ENCODE assay signal across 8 cellular contexts in the genomic region with DNA sequence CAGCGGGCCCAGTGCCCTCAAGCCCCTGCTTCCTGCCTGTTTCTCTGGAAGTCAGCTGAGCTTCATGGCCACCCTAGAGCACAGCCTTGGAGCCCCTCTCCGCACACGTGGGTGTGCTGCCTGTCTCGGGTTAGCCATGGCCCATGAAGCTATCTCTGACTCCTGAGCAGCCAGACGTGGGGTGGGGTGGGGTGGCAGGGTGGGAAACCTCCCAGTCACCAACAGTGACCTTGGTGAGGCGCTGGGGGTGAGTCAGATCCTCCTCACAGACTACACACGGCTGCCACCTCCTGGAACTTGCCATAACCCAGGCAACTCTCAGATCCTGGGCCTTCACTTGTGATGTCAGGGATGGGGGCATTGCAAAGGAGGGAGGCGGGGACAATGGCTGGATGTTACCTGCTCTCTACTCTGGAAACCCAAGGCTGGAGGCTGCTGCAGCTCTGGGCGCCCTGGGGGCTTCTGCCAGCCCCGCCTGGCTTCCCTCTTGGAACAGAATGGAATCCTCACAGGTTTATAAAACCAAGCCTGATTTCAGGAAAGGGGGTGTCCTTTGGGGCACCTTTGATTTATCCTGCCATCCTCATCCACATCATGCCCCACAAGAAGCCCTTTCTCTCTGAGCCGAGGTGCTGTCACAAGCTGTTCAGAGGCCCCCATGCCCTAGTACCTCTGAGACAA.
A peak's percentile ranks its signal among the peaks of the same experiment; 100 is the strongest.
DNase-seq lines count a peak whose midpoint lies in the region; ATAC-seq and TF ChIP-seq lines count a peak whose summit lies in the region.

No MANE protein-coding gene starts in this region.

- peak; percentile 5 for DNase-seq in NCI-H2196 (lab: John Stamatoyannopoulos, UW; ENCODE audit: unreplicated experiment)
- DNase-seq in NCI-H2196 treated with DMSO at 0.1 percent for 48 hours (lab: John Stamatoyannopoulos, UW; ENCODE audit: unreplicated experiment): no peak
- DNase-seq in LoVo (ENCODE audit: low spot score): peak; percentile 5
- peak; percentile 64 for DNase-seq in amniotic stem cell (lab: John Stamatoyannopoulos, UW)
- peak; percentile 68 for DNase-seq in iPS DF 6.9 (ENCODE audit: low read depth, low spot score)
- DNase-seq in stomach: peak; percentile 74
- DNase-seq in NOMO-1 (lab: John Stamatoyannopoulos, UW; ENCODE audit: unreplicated experiment in 2 of 2): no peak

- TF ChIP-seq CTCF in stomach (IDR thresholded peaks at IDR 0.05): peak in 5 of 7 experiments; percentile 8 to 52 (median 30)

- H3K27ac ChIP-seq in iPS DF 6.9 (ENCODE audit: low read length): no peak overlapping the region
- H3K27ac ChIP-seq in stomach: no peak overlapping the region

- H3K4me3 ChIP-seq in iPS DF 6.9 (ENCODE audit: low read length) (no peak overlapping the region), stomach (no peak overlapping the region)

- no peaks in the 10 kb centered on the region for H3K9me3 ChIP-seq in iPS DF 6.9 (ENCODE audit: control insufficient read depth, insufficient read depth, low read length)
- no peaks in the 10 kb centered on the region for H3K9me3 ChIP-seq in stomach

- intact Hi-C loops in stomach (cut with DNase I; ENCODE audit: low total_unique reads): no loop called here

- ATAC-seq in HG03460 (IDR thresholded peaks at IDR 0.05; ENCODE audit: unreplicated experiment): no peak

- TF ChIP-seq EP300 in stomach (IDR thresholded peaks at IDR 0.05): no peak

- no CpG with 5 or more reads among the region's 11 CpGs for WGBS in iPS DF 6.9 (ENCODE audit: insufficient coverage, insufficient read length)
- 42 to 62% (median 56%) methylated on average over 4 to 11 of the region's 11 CpGs for WGBS in stomach, 5 donors

- TF ChIP-seq POLR2A in stomach (IDR thresholded peaks at IDR 0.05): no peak

- no peaks in the 10 kb centered on the region for H3K27me3 ChIP-seq in iPS DF 6.9 (ENCODE audit: control insufficient read depth, insufficient read depth, low read length)
- no peaks in the 10 kb centered on the region for H3K27me3 ChIP-seq in stomach

- no peaks in the 10 kb centered on the region for H3K36me3 ChIP-seq in iPS DF 6.9 (ENCODE audit: control insufficient read depth, insufficient read depth, low read length)
- no peaks in the 10 kb centered on the region for H3K36me3 ChIP-seq in stomach

- peaks cover 3% of the 10 kb centered on the region; the same call in 1 of the 2 replicates for H3K4me1 ChIP-seq in iPS DF 6.9 (ENCODE audit: control insufficient read depth, insufficient read depth, low read length)
- peaks cover 0 to 29% (median 16%) of the 10 kb centered on the region in 4 donors for H3K4me1 ChIP-seq in stomach

Comparison
In these comparisons a context has a peak if more than half of its experiments do, and no peak if none do; other contexts are left out.
1. DNase-seq: peak in NCI-H2196 (single experiment), LoVo (single experiment), amniotic stem cell (single experiment), iPS DF 6.9 (single experiment) and stomach (single experiment); none in NCI-H2196 treated with DMSO at 0.1 percent for 48 hours (single experiment) and NOMO-1 (0 of 2).